Comparison of ENCODE assay signal across 8 cellular contexts in genomic region chr10:100508691-100509150, GRCh38. TPM values are rescaled to one million over a fixed set of nuclear protein-coding genes. Genes with fewer than 3 reads are reported as not detected.
A peak's percentile ranks its signal among the peaks of the same experiment; 100 is the strongest.
DNase-seq lines count a peak whose midpoint lies in the region; ATAC-seq and TF ChIP-seq lines count a peak whose summit lies in the region.

No MANE protein-coding gene starts in this region.

- TF ChIP-seq CTCF in RWPE2 (IDR thresholded peaks at IDR 0.05; ENCODE audit: poor library complexity, severe bottlenecking), result peak; percentile 77
- TF ChIP-seq CTCF in body of pancreas (IDR thresholded peaks at IDR 0.05), result peak in 6 of 7 experiments; percentile 16 to 58 (median 44)
- TF ChIP-seq CTCF in lung (IDR thresholded peaks at IDR 0.05; ENCODE audit: control extremely low read depth, extremely low read depth), result peak; percentile 22

- H3K4me1 ChIP-seq in RWPE2 (ENCODE audit: insufficient read depth, poor library complexity, severe bottlenecking), result no peaks in the 10 kb centered on the region
- H3K4me1 ChIP-seq in body of pancreas, result peaks cover 6% of the 10 kb centered on the region
- no peaks in the 10 kb centered on the region for H3K4me1 ChIP-seq in lung (ENCODE audit: control insufficient read depth in 2 of 2, insufficient read depth in 2 of 2, low read length in 2 of 2)

- no peak for TF ChIP-seq POLR2A in body of pancreas (IDR thresholded peaks at IDR 0.05)

- DNase-seq in NK-92 treated with Interleukin-12 subunit alpha and Interleukin-12 subunit beta, amount 100 ng/mL, for 24 hours (lab: John Stamatoyannopoulos, UW), result peak; percentile 35
- DNase-seq in NK-92 (lab: John Stamatoyannopoulos, UW; ENCODE audit: unreplicated experiment) (no peak), RWPE2 (ENCODE audit: low spot score) (no peak), body of pancreas (peak in 1 of 4 donors; percentile 26), lung (ENCODE audit: low spot score) (no peak), NCI-H774 (lab: John Stamatoyannopoulos, UW) (no peak), HK-2 (ENCODE audit: unreplicated experiment) (no peak)

- H3K27ac ChIP-seq in RWPE2 (ENCODE audit: poor library complexity, severe bottlenecking) (no peak overlapping the region), body of pancreas (no peak overlapping the region), lung (ENCODE audit: low read depth in 1 of 2, low read length in 1 of 2) (no peak overlapping the region)

- H3K36me3 ChIP-seq in RWPE2 (ENCODE audit: low read depth) (no peaks in the 10 kb centered on the region), body of pancreas (replicated peaks in 1 of 2; ENCODE audit: insufficient read depth in 1 of 2, low read depth in 2 of 2) (no peaks in the 10 kb centered on the region), lung (ENCODE audit: control insufficient read depth in 2 of 2, insufficient read depth in 2 of 2, low read length in 2 of 2) (peaks cover 5 to 15% of the 10 kb centered on the region in 2 donors)

- 48 to 54% methylated on average over 3 of the region's 3 CpGs for whole genome bisulfite sequencing in body of pancreas, 2 donors
- WGBS in lung, 2 donors, result 55 to 62% methylated on average over 3 of the region's 3 CpGs

- no peaks in the 10 kb centered on the region for H3K9me3 ChIP-seq in RWPE2 (ENCODE audit: severe bottlenecking)
- H3K9me3 ChIP-seq in body of pancreas, result no peaks in the 10 kb centered on the region
- H3K9me3 ChIP-seq in lung (ENCODE audit: control insufficient read depth in 2 of 2, insufficient read depth in 1 of 2, low read length in 1 of 2), result no peaks in the 10 kb centered on the region

- intact Hi-C loops in body of pancreas (cut with DNase I), result no loop called here

- H3K4me3 ChIP-seq in RWPE2 (ENCODE audit: severe bottlenecking) (no peak overlapping the region), body of pancreas (no peak overlapping the region), lung (no peak overlapping the region)

- H3K27me3 ChIP-seq in RWPE2 (ENCODE audit: insufficient read depth, poor library complexity, severe bottlenecking), result no peaks in the 10 kb centered on the region
- no peaks in the 10 kb centered on the region for H3K27me3 ChIP-seq in body of pancreas
- no peaks in the 10 kb centered on the region for H3K27me3 ChIP-seq in lung (ENCODE audit: control insufficient read depth, insufficient read depth)

- ATAC-seq in HG03354 (IDR thresholded peaks at IDR 0.05; ENCODE audit: poor library complexity, severe bottlenecking, unreplicated experiment), result peak; percentile 65
- peak; percentile 78 for ATAC-seq in RWPE2 (ENCODE audit: low read depth)
- ATAC-seq in body of pancreas, result peak; percentile 40
- ATAC-seq in lung (ENCODE audit: insufficient read depth, low FRiP score), result no peak

RNA-seq across cellular contexts. Expression of gene SEC31B, which starts 10.9 kb away (rescaled TPM):
- total RNA-seq in body of pancreas (1 to 10 TPM; 4.3 to 6.5 TPM), lung (1 to 10 TPM; 9.0 to 9.8 TPM)
- polyA plus RNA-seq in lung, result 10 to 100 TPM in 1 of 2 donors, 1 to 10 TPM in 1; 4.8 to 10.5 TPM

RNA-seq across cellular contexts. Expression of gene NDUFB8, which starts 20.9 kb away (rescaled TPM):
- 10 to 100 TPM; 77.8 to 84.1 TPM for total RNA-seq in body of pancreas
- 100 to 1,000 TPM; 122 to 145 TPM for total RNA-seq in lung
- 100 to 1,000 TPM; 290 to 369 TPM for polyA plus RNA-seq in lung

RNA-seq across cellular contexts. Expression of gene HIF1AN, which starts 27.0 kb away (rescaled TPM):
- total RNA-seq in body of pancreas (1 to 10 TPM; 7.3 to 9.9 TPM), lung (10 to 100 TPM; 18.1 to 32.3 TPM)
- 1 to 10 TPM; 6.9 to 9.2 TPM for polyA plus RNA-seq in lung

RNA-seq across cellular contexts. Expression of gene WNT8B, which starts 45.9 kb away (rescaled TPM):
- not detected for total RNA-seq in body of pancreas
- under 1 TPM in 1 of 2 donors, not detected in 1; 0.15 TPM for total RNA-seq in lung
- polyA plus RNA-seq in lung, result under 1 TPM; 0.02 to 0.04 TPM

Comparison
In these comparisons a context has a peak if more than half of its experiments do, and no peak if none do; other contexts are left out.
1. CTCF ChIP-seq: peak in every context shown above with its lines; median percentile 77 in RWPE2; 44 in body of pancreas; 22 in lung.